ENCODE assay signal across 1 cellular context in genomic region chr16:81908466-81909230, GRCh38.
TF ChIP-seq lines count a peak whose summit lies in the region.

No MANE protein-coding gene starts in this region.

TF ChIP-seq in GM12878, 131 proteins besides CTCF, POLR2A, EP300 and RAD21:
- TF ChIP-seq IRF4 (IDR thresholded peaks at IDR 0.05; ENCODE audit: low read depth, low read length): no peak
- no peak for TF ChIP-seq SKIL (IDR thresholded peaks at IDR 0.05; ENCODE audit: low read depth, poor library complexity, severe bottlenecking)
- no peak for TF ChIP-seq RBBP5 (conservative IDR thresholded peaks at IDR 0.05)
- no peak for TF ChIP-seq SMARCA5 (IDR thresholded peaks at IDR 0.05)
- TF ChIP-seq MYC (IDR thresholded peaks at IDR 0.05; ENCODE audit: insufficient read depth, insufficient read length, insufficient replicate concordance, low read length, severe bottlenecking): no peak
- TF ChIP-seq CREB1 (IDR thresholded peaks at IDR 0.05; ENCODE audit: low read depth): no peak
- no peak for TF ChIP-seq CBX3 (IDR thresholded peaks at IDR 0.05; ENCODE audit: borderline replicate concordance, low read depth)
- TF ChIP-seq TCF12 (IDR thresholded peaks at IDR 0.05; ENCODE audit: low read depth, low read length): no peak
- TF ChIP-seq MTA3 (IDR thresholded peaks at IDR 0.05; ENCODE audit: borderline replicate concordance, low read length): no peak
- no peak for TF ChIP-seq FOXK2 (IDR thresholded peaks at IDR 0.05)
- no peak for TF ChIP-seq REST (IDR thresholded peaks at IDR 0.05; ENCODE audit: low read depth, low read length)
- no peak for TF ChIP-seq SPI1 (IDR thresholded peaks at IDR 0.05; ENCODE audit: borderline replicate concordance, insufficient read depth, low read depth, low read length)
- no peak for TF ChIP-seq BCL11A (IDR thresholded peaks at IDR 0.05; ENCODE audit: low read depth, low read length)
- no peak for TF ChIP-seq PML (IDR thresholded peaks at IDR 0.05; ENCODE audit: low read length)
- no peak for TF ChIP-seq TBL1XR1 (IDR thresholded peaks at IDR 0.05; ENCODE audit: low read depth, low read length)
- TF ChIP-seq RB1 (IDR thresholded peaks at IDR 0.05; ENCODE audit: borderline replicate concordance): no peak
- TF ChIP-seq NR2C1 (IDR thresholded peaks at IDR 0.05): no peak
- no peak for TF ChIP-seq WRNIP1 (IDR thresholded peaks at IDR 0.05; ENCODE audit: borderline replicate concordance, low read depth, low read length)
- no peak for TF ChIP-seq SMC3 (IDR thresholded peaks at IDR 0.05; ENCODE audit: borderline replicate concordance, low read length)
TF ChIP-seq in GM12878: peak in this region for 0.
